9 cellular contexts compared by ENCODE assay signal in genomic region chr1:117067528-117068370, GRCh38. TPM values are rescaled to one million over a fixed set of nuclear protein-coding genes. Genes with fewer than 3 reads are reported as not detected.
DNase-seq lines count a peak whose midpoint lies in the region; ATAC-seq and TF ChIP-seq lines count a peak whose summit lies in the region.
"Had no signal": no experiment of that assay in that cellular context is flagged by ENCODE, and none has a peak within 500 bp of the region (broad histone marks: within the 10 kb centered on the region; RNA-seq: fewer than 3 reads in every experiment).

No MANE protein-coding gene starts in this region.

- peak; percentile 59 for ATAC-seq in GM21515 (IDR thresholded peaks at IDR 0.05; ENCODE audit: unreplicated experiment)
- peak; percentile 90 for ATAC-seq in T-helper 17 cell
- ATAC-seq in left lung = peak; percentile 99

- peaks cover 3% of the 10 kb centered on the region for H3K36me3 Mint-ChIP-seq in T-helper 17 cell (ENCODE audit: low read depth)

- no peaks in the 10 kb centered on the region for H3K27me3 ChIP-seq in colonic mucosa
- H3K27me3 ChIP-seq in left lung = no peaks in the 10 kb centered on the region
- H3K27me3 ChIP-seq: BLaER1 treated with 17β-estradiol and CSF1 and Interleukin-3, amounts not matched to agents 10 nM and 100 nM had no signal

- peak; percentile 66 for TF ChIP-seq CTCF in colonic mucosa (IDR thresholded peaks at IDR 0.05)
- peak; percentile 67 to 72 for TF ChIP-seq CTCF in left lung (IDR thresholded peaks at IDR 0.05)

- DNase-seq in NCI-H1436 (lab: John Stamatoyannopoulos, UW) (peak; percentile 23), NCI-H1436 treated with DMSO at 0.1 percent for 48 hours (lab: John Stamatoyannopoulos, UW) (no peak), M059J (ENCODE audit: low read depth) (peak; percentile 51), T-helper 17 cell (peak in 2 of 3 donors; percentile 12 to 37), colonic mucosa (peak; percentile 34), left lung (peak in 1 of 2 donors; percentile 40), stromal cell of bone marrow (ENCODE audit: low read depth) (peak; percentile 42)

- intact Hi-C loops in colonic mucosa (cut with DNase I) (loop anchor here (2.0 to 5.0 kb wide), 2 partner anchors 57 to 215 kb away; no protein-coding TSS in a partner anchor), left lung (cut with DNase I) (loop anchor here in 1 of 2 donors (5.0 kb wide), 2 partner anchors 55 to 215 kb away; partner anchors contain the start of gene TRIM45)

- no peak overlapping the region for H3K27ac Mint-ChIP-seq in T-helper 17 cell

- H3K9ac ChIP-seq in colonic mucosa (ENCODE audit: low read depth in 2 of 2, low read length in 2 of 2) = no peak overlapping the region
- H3K9ac ChIP-seq: BLaER1 treated with 17β-estradiol and CSF1 and Interleukin-3, amounts not matched to agents 10 nM and 100 nM had no signal

- H3K36me3 ChIP-seq in colonic mucosa (no peaks in the 10 kb centered on the region), left lung (peaks cover 0 to 9% of the 10 kb centered on the region in 2 donors)

- H3K27ac ChIP-seq in colonic mucosa (no peak overlapping the region), left lung (no peak overlapping the region)
- H3K27ac ChIP-seq: BLaER1 treated with 17β-estradiol and CSF1 and Interleukin-3, amounts not matched to agents 10 nM and 100 nM had no signal

- no peak overlapping the region for H3K4me3 Mint-ChIP-seq in T-helper 17 cell

- no peaks in the 10 kb centered on the region for H3K27me3 Mint-ChIP-seq in T-helper 17 cell

- H3K4me3 ChIP-seq in colonic mucosa (no peak overlapping the region), left lung (no peak overlapping the region)
- H3K4me3 ChIP-seq: BLaER1 treated with 17β-estradiol and CSF1 and Interleukin-3, amounts not matched to agents 10 nM and 100 nM had no signal

- peaks cover 29% of the 10 kb centered on the region for H3K4me1 Mint-ChIP-seq in T-helper 17 cell

- no peaks in the 10 kb centered on the region for H3K4me1 ChIP-seq in colonic mucosa
- H3K4me1 ChIP-seq in left lung = no peaks in the 10 kb centered on the region

- H3K9me3 ChIP-seq in T-helper 17 cell (ENCODE audit: control insufficient read depth, low read length, poor library complexity, severe bottlenecking) (no peaks in the 10 kb centered on the region), colonic mucosa (no peaks in the 10 kb centered on the region), left lung (no peaks in the 10 kb centered on the region)
- H3K9me3 ChIP-seq: BLaER1 treated with 17β-estradiol and CSF1 and Interleukin-3, amounts not matched to agents 10 nM and 100 nM had no signal

RNA-seq across cellular contexts. Expression of gene TTF2, which starts 7.6 kb away (rescaled TPM):
- total RNA-seq in M059J (2014; rRNA removed; shearing (Covaris generic)) = 19.8 and 44.0 TPM in 2 replicates
- total RNA-seq in T-helper 17 cell = 10 to 100 TPM; 49.2 to 50.9 TPM
- 10 to 100 TPM; 25.0 to 50.5 TPM for total RNA-seq in colonic mucosa
- total RNA-seq in left lung = 10 to 100 TPM; 21.0 to 21.1 TPM

RNA-seq across cellular contexts. Expression of gene TRIM45, which starts 53.8 kb away (rescaled TPM):
- 1.5 and 4.2 TPM in 2 replicates for total RNA-seq in M059J (2014; rRNA removed; shearing (Covaris generic))
- total RNA-seq in T-helper 17 cell = 1 to 10 TPM; 1.0 to 1.4 TPM
- 1 to 10 TPM; 1.2 to 4.1 TPM for total RNA-seq in colonic mucosa
- 1 to 10 TPM; 2.6 to 5.1 TPM for total RNA-seq in left lung
